ENCODE assay signal across 1 cellular context in the genomic region with DNA sequence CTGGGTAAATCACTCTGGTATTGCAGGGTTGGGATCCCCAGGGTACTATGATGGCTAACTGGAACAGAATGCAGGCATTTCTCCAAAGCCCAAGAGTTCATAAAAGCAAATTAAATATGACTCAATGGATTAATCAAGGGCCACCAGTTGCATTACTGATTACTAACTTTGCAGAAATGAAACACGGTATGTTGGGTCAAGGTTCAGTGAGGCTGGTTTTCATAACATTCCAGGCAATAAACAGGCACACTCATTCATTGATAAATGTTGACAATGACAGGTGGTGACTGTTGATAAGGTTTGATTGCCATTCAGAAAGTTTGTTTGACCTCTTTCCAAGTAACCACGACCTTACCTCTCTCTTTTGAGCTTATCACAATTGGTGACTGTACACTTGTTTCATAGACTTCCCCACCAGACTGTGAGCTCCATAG.
TF ChIP-seq lines count a peak whose summit lies in the region.

No MANE protein-coding gene starts in this region.

TF ChIP-seq in A549, 52 proteins besides CTCF, POLR2A, EP300 and RAD21:
- TF ChIP-seq, protein P1, sequence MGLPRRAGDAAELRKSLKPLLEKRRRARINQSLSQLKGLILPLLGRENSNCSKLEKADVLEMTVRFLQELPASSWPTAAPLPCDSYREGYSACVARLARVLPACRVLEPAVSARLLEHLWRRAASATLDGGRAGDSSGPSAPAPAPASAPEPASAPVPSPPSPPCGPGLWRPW (IDR thresholded peaks at IDR 0.05), result no peak
- TF ChIP-seq ZSCAN20 (CRISPR knock-in tag; IDR thresholded peaks at IDR 0.05) (no peak), NFE2L2 (conservative IDR thresholded peaks at IDR 0.05; ENCODE audit: low read length) (no peak), CBX8 (IDR thresholded peaks at IDR 0.05) (no peak), ESRRA (IDR thresholded peaks at IDR 0.05; ENCODE audit: borderline replicate concordance, low read length) (no peak)
- TF ChIP-seq, protein P2, sequence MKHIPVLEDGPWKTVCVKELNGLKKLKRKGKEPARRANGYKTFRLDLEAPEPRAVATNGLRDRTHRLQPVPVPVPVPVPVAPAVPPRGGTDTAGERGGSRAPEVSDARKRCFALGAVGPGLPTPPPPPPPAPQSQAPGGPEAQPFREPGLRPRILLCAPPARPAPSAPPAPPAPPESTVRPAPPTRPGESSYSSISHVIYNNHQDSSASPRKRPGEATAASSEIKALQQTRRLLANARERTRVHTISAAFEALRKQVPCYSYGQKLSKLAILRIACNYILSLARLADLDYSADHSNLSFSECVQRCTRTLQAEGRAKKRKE (CRISPR knock-in tag; IDR thresholded peaks at IDR 0.05; ENCODE audit: low read depth), result no peak
TF ChIP-seq in A549: peak in this region for 0.
